Comparison of ENCODE assay signal across 21 cellular contexts in the genomic region with DNA sequence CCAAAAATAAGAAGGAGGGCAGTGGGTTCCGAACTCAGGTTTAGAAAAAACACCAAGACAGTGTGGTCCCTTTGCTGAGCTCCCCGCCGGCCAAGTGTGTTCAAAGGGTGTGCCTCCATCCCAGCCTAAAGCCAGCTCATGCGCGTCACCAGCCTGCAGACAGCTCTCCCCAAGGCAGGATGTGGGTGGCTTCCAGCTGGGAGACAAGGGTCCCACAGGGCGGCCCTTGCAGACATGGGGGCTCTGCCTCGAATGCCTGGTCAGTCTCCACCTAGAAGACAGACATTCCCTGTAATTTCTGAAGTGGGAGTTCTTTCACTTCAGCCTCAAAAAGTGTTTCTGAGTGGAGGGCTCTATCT.
"Had no signal": no experiment of that assay in that cellular context is flagged by ENCODE, and none has a peak within 500 bp of the region (broad histone marks: within the 10 kb centered on the region; RNA-seq: fewer than 3 reads in every experiment).

No MANE protein-coding gene starts in this region.

- H3K27ac Mint-ChIP-seq: activated CD4-positive, alpha-beta memory T cell treated with anti-CD3 and anti-CD28 coated beads, Interleukin-2, amount 10 ng/mL, durations not matched to agents 7 days and 5 days; activated naive CD4-positive, alpha-beta T cell treated with anti-CD3 and anti-CD28 coated beads, Interleukin-2, amount 10 ng/mL, durations not matched to agents 7 days and 5 days; activated T-helper 17 cell treated with anti-CD3 and anti-CD28 coated beads, Interleukin-2, amount 50 U/mL, for 72 hours; memory B cell; naive thymus-derived CD8-positive, alpha-beta T cell; progenitor cell of endocrine pancreas; WTC11 had no signal

- H3K4me1 ChIP-seq: ascending aorta, suprapubic skin had no signal

- H3K36me3 Mint-ChIP-seq: activated naive CD4-positive, alpha-beta T cell treated with anti-CD3 and anti-CD28 coated beads, Interleukin-2, amount 10 ng/mL, durations not matched to agents 7 days and 5 days; memory B cell; naive thymus-derived CD8-positive, alpha-beta T cell; WTC11 had no signal

- H3K36me3 ChIP-seq: ascending aorta, cardiac muscle cell, left ventricle myocardium inferior, suprapubic skin had no signal

- H3K9me3 ChIP-seq: ascending aorta, left ventricle myocardium inferior, suprapubic skin had no signal

- H3K27me3 ChIP-seq: ascending aorta, cardiac muscle cell had no signal

- H3K4me3 ChIP-seq: ascending aorta, cardiac muscle cell, left ventricle myocardium inferior, skin epidermis, suprapubic skin had no signal

- H3K4me3 Mint-ChIP-seq: activated CD4-positive, alpha-beta memory T cell treated with anti-CD3 and anti-CD28 coated beads, Interleukin-2, amount 10 ng/mL, durations not matched to agents 7 days and 5 days; activated naive CD4-positive, alpha-beta T cell treated with anti-CD3 and anti-CD28 coated beads, Interleukin-2, amount 10 ng/mL, durations not matched to agents 7 days and 5 days; activated T-helper 17 cell treated with anti-CD3 and anti-CD28 coated beads, Interleukin-2, amount 50 U/mL, for 72 hours; memory B cell; naive thymus-derived CD8-positive, alpha-beta T cell; WTC11 had no signal

- H3K4me1 Mint-ChIP-seq: activated CD4-positive, alpha-beta memory T cell treated with anti-CD3 and anti-CD28 coated beads, Interleukin-2, amount 10 ng/mL, durations not matched to agents 7 days and 5 days; activated naive CD4-positive, alpha-beta T cell treated with anti-CD3 and anti-CD28 coated beads, Interleukin-2, amount 10 ng/mL, durations not matched to agents 7 days and 5 days; activated T-helper 17 cell treated with anti-CD3 and anti-CD28 coated beads, Interleukin-2, amount 50 U/mL, for 72 hours; memory B cell; naive thymus-derived CD8-positive, alpha-beta T cell had no signal

- H3K9me3 Mint-ChIP-seq: activated CD4-positive, alpha-beta memory T cell treated with anti-CD3 and anti-CD28 coated beads, Interleukin-2, amount 10 ng/mL, durations not matched to agents 7 days and 5 days; activated naive CD4-positive, alpha-beta T cell treated with anti-CD3 and anti-CD28 coated beads, Interleukin-2, amount 10 ng/mL, durations not matched to agents 7 days and 5 days; activated T-helper 17 cell treated with anti-CD3 and anti-CD28 coated beads, Interleukin-2, amount 50 U/mL, for 72 hours; memory B cell; naive thymus-derived CD8-positive, alpha-beta T cell; WTC11 had no signal

- ATAC-seq: activated T-helper 17 cell treated with anti-CD3 and anti-CD28 coated beads, Interleukin-2, amount 50 U/mL, for 72 hours; esophagus mucosa; naive thymus-derived CD8-positive, alpha-beta T cell; right cardiac atrium; stimulated activated naive CD8-positive, alpha-beta T cell treated with anti-CD3 and anti-CD28 coated beads, Interleukin-15, Interleukin-2, amounts not matched to agents 100 U/mL and 50 U/mL, for 24 hours; WTC11 had no signal

- H3K27ac ChIP-seq: ascending aorta, cardiac muscle cell, left ventricle myocardium inferior, skin epidermis, suprapubic skin had no signal

- DNase-seq: activated CD4-positive, alpha-beta T cell treated with anti-CD3 and anti-CD28 coated beads for 4 hours; activated naive CD4-positive, alpha-beta T cell treated with anti-CD3 and anti-CD28 coated beads, Interleukin-2, amount 10 ng/mL, durations not matched to agents 7 days and 5 days; activated T-cell treated with anti-CD3 and anti-CD28 coated beads for 4 hours; hippocampal formation; left ventricle myocardium inferior; naive thymus-derived CD8-positive, alpha-beta T cell; right cardiac atrium; stimulated activated CD4-positive, alpha-beta T cell treated with anti-CD3 and anti-CD28 coated beads, Interleukin-4, amount 100 ng/mL, for 24 hours; stimulated activated naive CD8-positive, alpha-beta T cell treated with anti-CD3 and anti-CD28 coated beads, Interleukin-15, Interleukin-2, amounts not matched to agents 100 U/mL and 50 U/mL, for 24 hours; T-helper 2 cell; trophoblast cell had no signal
